In genomic region chr10:125455855-125456254, GRCh38 we compare ENCODE assay signal across 22 cellular contexts.
"Had no signal": no experiment of that assay in that cellular context is flagged by ENCODE, and none has a peak within 500 bp of the region (broad histone marks: within the 10 kb centered on the region; RNA-seq: fewer than 3 reads in every experiment).

No MANE protein-coding gene starts in this region.

- H3K27ac Mint-ChIP-seq: activated naive CD4-positive, alpha-beta T cell treated with anti-CD3 and anti-CD28 coated beads, Interleukin-2, amount 50 U/mL, for 72 hours; immature natural killer cell; natural killer cell; T-helper 17 cell had no signal

- H3K9me3 ChIP-seq: adrenal gland, breast epithelium, gastrocnemius medialis, heart left ventricle, lower lobe of right lung, thyroid gland had no signal

- H3K36me3 ChIP-seq: adrenal gland, breast epithelium, gastrocnemius medialis, heart left ventricle, lower lobe of right lung, thyroid gland, WERI-Rb-1 had no signal

- H3K4me3 ChIP-seq: adrenal gland, breast epithelium, gastrocnemius medialis, heart left ventricle, lower lobe of right lung, thyroid gland had no signal

- H3K9me3 Mint-ChIP-seq: immature natural killer cell, natural killer cell had no signal

- H3K36me3 Mint-ChIP-seq: activated naive CD4-positive, alpha-beta T cell treated with anti-CD3 and anti-CD28 coated beads, Interleukin-2, amount 50 U/mL, for 72 hours; immature natural killer cell; natural killer cell had no signal

- H3K4me1 Mint-ChIP-seq: immature natural killer cell, natural killer cell, T-helper 17 cell had no signal

- H3K27ac ChIP-seq: adrenal gland, breast epithelium, gastrocnemius medialis, heart left ventricle, lower lobe of right lung, thyroid gland, WERI-Rb-1 had no signal

- H3K4me1 ChIP-seq: adrenal gland, breast epithelium, gastrocnemius medialis, heart left ventricle, lower lobe of right lung had no signal

- ATAC-seq: activated naive CD4-positive, alpha-beta T cell treated with anti-CD3 and anti-CD28 coated beads, Interleukin-2, amount 50 U/mL, for 72 hours; gastrocnemius medialis; heart left ventricle; lower lobe of right lung; natural killer cell; T-helper 17 cell had no signal

- H3K27me3 ChIP-seq: breast epithelium, thyroid gland had no signal

- FAIRE-seq: astrocyte, endometrium, urothelium cell line had no signal

- H3K4me3 Mint-ChIP-seq: immature natural killer cell, natural killer cell, T-helper 17 cell had no signal

- DNase-seq: activated CD4-positive, alpha-beta T cell treated with anti-CD3 and anti-CD28 coated beads, Interleukin-2, amount 50 U/mL, for 4 hours; activated gamma-delta T cell; adrenal gland; cerebellar nuclear complex; cortex of kidney; gastrocnemius medialis; heart left ventricle; immature natural killer cell; lower lobe of right lung; natural killer cell; occipital lobe; stimulated activated CD4-positive, alpha-beta T cell treated with anti-CD3 and anti-CD28 coated beads, Interleukin-12 subunit alpha, Interleukin-12 subunit beta, amount 100 ng/mL, for 4 hours; stimulated activated CD4-positive, alpha-beta T cell treated with anti-CD3 and anti-CD28 coated beads, Interleukin-2, amount 100 ng/mL, for 24 hours; stimulated activated naive CD4-positive, alpha-beta T cell treated with Interleukin-2 at 50 U/mL for 16 hours; T-helper 17 cell; thyroid gland; WERI-Rb-1 had no signal
